ENCODE assay signal across 8 cellular contexts in the genomic region with DNA sequence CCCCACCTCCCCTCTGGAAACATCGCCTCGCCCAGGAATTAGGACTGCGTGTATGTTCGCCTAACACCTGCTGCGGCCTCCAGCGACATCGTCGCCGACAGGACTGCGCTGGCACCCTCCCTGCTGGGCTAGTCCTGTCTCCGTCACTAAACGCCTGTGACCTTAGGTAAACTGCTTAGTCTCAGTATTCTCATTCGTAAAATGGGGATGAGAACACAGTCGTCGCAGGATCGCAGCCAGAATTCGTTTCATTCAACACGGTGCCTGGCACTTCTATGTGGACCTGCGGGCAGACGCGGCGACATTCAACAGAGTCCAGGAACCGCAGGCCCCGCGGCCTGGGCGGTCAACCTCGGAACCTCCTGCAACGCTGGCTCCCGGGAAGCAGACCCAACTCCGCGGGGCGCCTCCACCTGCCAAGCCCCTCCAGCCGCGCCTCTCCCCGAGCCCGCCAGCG. TPM values are rescaled to one million over a fixed set of nuclear protein-coding genes. Genes with fewer than 3 reads are reported as not detected.
A peak's percentile ranks its signal among the peaks of the same experiment; 100 is the strongest.
DNase-seq lines count a peak whose midpoint lies in the region; ATAC-seq lines count a peak whose summit lies in the region.

No MANE protein-coding gene starts in this region.

- H3K9me3 ChIP-seq in esophagus (ENCODE audit: control insufficient read depth in 2 of 2, insufficient read depth in 1 of 2, low read depth in 1 of 2, low read length in 1 of 2) (no peaks in the 10 kb centered on the region), mucosa of rectum (ENCODE audit: control insufficient read depth in 2 of 2, low read length in 2 of 2) (no peaks in the 10 kb centered on the region)

- H3K27ac ChIP-seq in esophagus (ENCODE audit: low read depth in 2 of 2, low read length in 1 of 2) (peak overlapping the region in 1 of 2 donors; percentile 92), mucosa of rectum (ENCODE audit: low read depth in 2 of 2, low read length in 2 of 2) (peak overlapping the region; percentile 93 to 94)

- peak overlapping the region; percentile 88 to 93 for H3K9ac ChIP-seq in mucosa of rectum (ENCODE audit: low read depth in 1 of 2, low read length in 2 of 2)

- H3K4me3 ChIP-seq in esophagus (ENCODE audit: low read depth in 1 of 2, low read length in 2 of 2) = peak overlapping the region; percentile 82 to 95
- H3K4me3 ChIP-seq in mucosa of rectum (ENCODE audit: low read length in 2 of 2) = peak overlapping the region; percentile 90 to 95

- no peaks in the 10 kb centered on the region for H3K36me3 Mint-ChIP-seq in activated T-cell treated with anti-CD3 and anti-CD28 coated beads, Interleukin-2, amount 50 U/mL, for 24 hours (ENCODE audit: low read depth)

- WGBS in esophagus, 2 donors = 1% methylated on average over 37 of the region's 37 CpGs

- H3K4me3 Mint-ChIP-seq in activated T-cell treated with anti-CD3 and anti-CD28 coated beads, Interleukin-2, amount 50 U/mL, for 24 hours = peak overlapping the region; percentile 85

- H3K4me1 ChIP-seq in esophagus (ENCODE audit: control insufficient read depth in 2 of 2, insufficient read depth in 2 of 2, low read length in 1 of 2) (peaks cover 0 to 3% of the 10 kb centered on the region in 2 donors), mucosa of rectum (ENCODE audit: control insufficient read depth in 2 of 2, insufficient read depth in 2 of 2, low read length in 2 of 2) (peaks cover 11 to 19% of the 10 kb centered on the region in 2 donors)

- DNase-seq in activated T-cell treated with anti-CD3 and anti-CD28 coated beads, Interleukin-2, amount 50 U/mL, for 24 hours = no peak
- DNase-seq in activated T-cell treated with anti-CD3 and anti-CD28 coated beads for 4 hours (no peak), superior temporal gyrus (ENCODE audit: extremely low spot score) (peak; percentile 71)
- DNase-seq in activated CD4-positive, alpha-beta T cell treated with anti-CD3 and anti-CD28 coated beads for 24 hours (ENCODE audit: low read depth in 2 of 2) = peak; percentile 3 to 25

- H3K36me3 ChIP-seq in esophagus (ENCODE audit: control insufficient read depth in 2 of 2, insufficient read depth in 2 of 2, low read length in 1 of 2) = no peaks in the 10 kb centered on the region
- H3K36me3 ChIP-seq in mucosa of rectum (ENCODE audit: control insufficient read depth in 2 of 2, insufficient read depth in 2 of 2, low read length in 2 of 2) = no peaks in the 10 kb centered on the region

- peaks cover 46% of the 10 kb centered on the region for H3K4me1 Mint-ChIP-seq in activated T-cell treated with anti-CD3 and anti-CD28 coated beads, Interleukin-2, amount 50 U/mL, for 24 hours (ENCODE audit: low read depth)

- H3K27me3 ChIP-seq in esophagus (ENCODE audit: control insufficient read depth in 1 of 2, insufficient read depth in 2 of 2, low read length in 2 of 2) = no peaks in the 10 kb centered on the region
- no peaks in the 10 kb centered on the region for H3K27me3 ChIP-seq in mucosa of rectum (ENCODE audit: control insufficient read depth in 2 of 2, insufficient read depth in 2 of 2, low read length in 2 of 2)

- ATAC-seq in HG03175 (IDR thresholded peaks at IDR 0.05; ENCODE audit: unreplicated experiment) (peak; percentile 24), HG03520 (IDR thresholded peaks at IDR 0.05; ENCODE audit: unreplicated experiment) (no peak)

- H3K27me3 Mint-ChIP-seq in activated T-cell treated with anti-CD3 and anti-CD28 coated beads, Interleukin-2, amount 50 U/mL, for 24 hours = no peaks in the 10 kb centered on the region

- H3K9me3 Mint-ChIP-seq in activated T-cell treated with anti-CD3 and anti-CD28 coated beads, Interleukin-2, amount 50 U/mL, for 24 hours = no peaks in the 10 kb centered on the region

- H3K27ac Mint-ChIP-seq in activated T-cell treated with anti-CD3 and anti-CD28 coated beads, Interleukin-2, amount 50 U/mL, for 24 hours = peak overlapping the region; percentile 80

RNA-seq across cellular contexts. Expression of a gene that starts 0.5 kb away (rescaled TPM):
- 10 to 100 TPM; 12.6 to 21.6 TPM for polyA plus RNA-seq in esophagus

RNA-seq across cellular contexts. Expression of a gene that starts 41.8 kb away (rescaled TPM):
- 1 to 10 TPM; 3.1 TPM for polyA plus RNA-seq in esophagus

Comparison
In these comparisons a context has a peak if more than half of its experiments do, and no peak if none do; other contexts are left out.
1. DNase-seq: peak in activated CD4-positive, alpha-beta T cell treated with anti-CD3 and anti-CD28 coated beads for 24 hours (2 of 2) and superior temporal gyrus (single experiment); none in activated T-cell treated with anti-CD3 and anti-CD28 coated beads, Interleukin-2, amount 50 U/mL, for 24 hours (single experiment) and activated T-cell treated with anti-CD3 and anti-CD28 coated beads for 4 hours (single experiment).